Comparison of ENCODE assay signal across 10 cellular contexts in genomic region chr2:217942731-217943335, GRCh38. TPM values are rescaled to one million over a fixed set of nuclear protein-coding genes. Genes with fewer than 3 reads are reported as not detected.
DNase-seq lines count a peak whose midpoint lies in the region; TF ChIP-seq lines count a peak whose summit lies in the region.
"Had no signal": no experiment of that assay in that cellular context is flagged by ENCODE, and none has a peak within 500 bp of the region (broad histone marks: within the 10 kb centered on the region; RNA-seq: fewer than 3 reads in every experiment).

No MANE protein-coding gene starts in this region.

- peaks cover 47% of the 10 kb centered on the region for H3K79me2 ChIP-seq in fibroblast of lung (ENCODE audit: control insufficient read depth, insufficient read depth, low read length)

- TF ChIP-seq CTCF in RWPE1 (conservative IDR thresholded peaks at IDR 0.05; ENCODE audit: low read depth): no peak
- TF ChIP-seq CTCF in fibroblast of lung (conservative IDR thresholded peaks at IDR 0.05 in 1 of 2, IDR thresholded peaks at IDR 0.05 in 1 of 2; ENCODE audit: low read depth in 1 of 2, low read length in 2 of 2): no peak
- no peak for TF ChIP-seq CTCF in tibial artery (IDR thresholded peaks at IDR 0.05)

- CTCF ChIA-PET in RWPE1 (lab: Yijun Ruan, JAX): interaction anchor here (0.7 kb wide), 1 partner anchor 8 kb away, joined by 3 read pairs; no protein-coding TSS in a partner anchor

- H3K27me3 ChIP-seq in fibroblast of lung (ENCODE audit: control insufficient read depth, insufficient read depth, low read length) (no peaks in the 10 kb centered on the region), muscle layer of duodenum (ENCODE audit: low read depth, low read length) (no peaks in the 10 kb centered on the region), tibial artery (no peaks in the 10 kb centered on the region)

- H3K9ac ChIP-seq in fibroblast of lung (ENCODE audit: insufficient read depth, low read length): peak overlapping the region; percentile 55

- intact Hi-C loops in tibial artery (cut with DNase I; ENCODE audit: low total_unique reads): no loop called here

- H3K4me3 ChIP-seq in fibroblast of lung (replicated peaks in 1 of 4; ENCODE audit: control extremely low read depth in 1 of 4, insufficient read depth in 1 of 4, low read depth in 3 of 4, low read length in 4 of 4) (peak overlapping the region in 3 of 4 experiments; percentile 29 to 54 (median 44)), muscle layer of duodenum (ENCODE audit: low read depth in 1 of 2, low read length in 2 of 2) (peak overlapping the region; percentile 83 to 90), tibial artery (peak overlapping the region; percentile 83 to 89)

- H3K4me1 ChIP-seq in fibroblast of lung (ENCODE audit: control insufficient read depth, extremely low read depth, insufficient read depth, low read length): peaks cover 29% of the 10 kb centered on the region
- H3K4me1 ChIP-seq in muscle layer of duodenum (ENCODE audit: control insufficient read depth in 1 of 2, insufficient read depth in 2 of 2, low read length in 2 of 2): peaks cover 32 to 88% of the 10 kb centered on the region in 2 donors
- peaks cover 0 to 57% (median 44%) of the 10 kb centered on the region in 4 donors for H3K4me1 ChIP-seq in tibial artery

- H3K4me2 ChIP-seq in fibroblast of lung (ENCODE audit: extremely low read depth, insufficient read depth, low read length): peak overlapping the region; percentile 28

- H3K36me3 ChIP-seq in fibroblast of lung (ENCODE audit: control insufficient read depth, insufficient read depth, low read length): peaks cover 2% of the 10 kb centered on the region
- peaks cover 0 to 3% of the 10 kb centered on the region in 2 donors for H3K36me3 ChIP-seq in muscle layer of duodenum (ENCODE audit: control insufficient read depth in 1 of 2, insufficient read depth in 2 of 2, low read length in 2 of 2)
- peaks cover 15 to 50% (median 23%) of the 10 kb centered on the region in 3 donors for H3K36me3 ChIP-seq in tibial artery

- no peak overlapping the region for H2AFZ ChIP-seq in fibroblast of lung (ENCODE audit: low read length)

- H3K9me3 ChIP-seq in fibroblast of lung (ENCODE audit: control insufficient read depth, insufficient read depth, low read depth, low read length) (no peaks in the 10 kb centered on the region), muscle layer of duodenum (ENCODE audit: control insufficient read depth in 1 of 2, low read length in 2 of 2) (no peaks in the 10 kb centered on the region), tibial artery (no peaks in the 10 kb centered on the region)

- no peaks in the 10 kb centered on the region for H4K20me1 ChIP-seq in fibroblast of lung (ENCODE audit: control insufficient read depth, extremely low read depth, insufficient read depth, low read length)

- H3K27ac ChIP-seq in RWPE1 (peak overlapping the region; percentile 49), fibroblast of lung (ENCODE audit: insufficient read depth, low read length) (no peak overlapping the region), muscle layer of duodenum (ENCODE audit: low read length) (peak overlapping the region; percentile 97), tibial artery (peak overlapping the region; percentile 95 to 98)

- POLR2A ChIA-PET in RWPE1 (lab: Yijun Ruan, JAX; ENCODE audit: low non-redundant PET): no interaction called here

- DNase-seq in RWPE1 (ENCODE audit: low spot score) (no peak), fibroblast of lung (ENCODE audit: low read depth in 2 of 2) (no peak), tibial artery (no peak), dedifferentiated amniotic fluid mesenchymal stem cell (ENCODE audit: extremely low spot score) (no peak), SIG-M5 treated with dmso at 0.1 percent for 504 hours (lab: John Stamatoyannopoulos, UW; ENCODE audit: unreplicated experiment) (no peak)
- no peak for DNase-seq in activated naive CD4-positive, alpha-beta T cell treated with Interleukin-2 at 50 U/mL for 16 hours
- DNase-seq: endodermal cell, NCI-H1048 had no signal

RNA-seq across cellular contexts. Expression of gene TNS1, which starts 60.0 kb away (rescaled TPM):
- total RNA-seq in fibroblast of lung: 44.4 and 49.1 TPM in 2 replicates
- polyA plus RNA-seq in fibroblast of lung: 13.9 and 47.1 TPM in 2 replicates
- 24.7 and 106 TPM in 2 replicates for polyA plus RNA-seq in fibroblast of lung (2012)
- 212 and 695 TPM in 2 replicates for polyA minus RNA-seq in fibroblast of lung (ENCODE audit: low replicate concordance)
- polyA plus RNA-seq: naive thymus-derived CD8-positive, alpha-beta T cell had no signal
